In the genomic region with DNA sequence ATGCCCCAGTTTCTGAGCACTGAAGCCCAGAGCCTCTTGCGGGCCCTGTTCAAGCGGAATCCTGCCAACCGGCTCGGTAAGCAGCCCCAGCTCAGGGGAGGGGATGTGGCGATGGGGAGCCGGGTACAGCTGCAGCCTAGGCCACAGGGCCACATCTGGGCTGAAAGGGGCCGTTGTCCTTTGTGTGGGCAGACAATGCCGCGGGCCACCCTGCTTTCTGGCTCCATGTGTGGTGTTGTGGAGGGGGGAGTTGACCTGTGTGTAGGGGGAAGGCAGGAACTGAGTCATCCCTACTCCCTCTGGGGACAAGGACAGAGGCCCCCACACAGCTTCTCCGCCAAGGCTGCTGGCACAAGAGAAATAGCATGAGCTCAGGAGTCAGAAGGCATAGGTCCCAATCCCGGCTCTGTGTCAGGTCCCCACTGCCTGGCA, we compare ENCODE assay signal across 13 cellular contexts. TPM values are rescaled to one million over a fixed set of nuclear protein-coding genes. Genes with fewer than 3 reads are reported as not detected.
DNase-seq lines count a peak whose midpoint lies in the region; ATAC-seq, FAIRE-seq and TF ChIP-seq lines count a peak whose summit lies in the region.
"Had no signal": no experiment of that assay in that cellular context is flagged by ENCODE, and none has a peak within 500 bp of the region (broad histone marks: within the 10 kb centered on the region; RNA-seq: fewer than 3 reads in every experiment).

No MANE protein-coding gene starts in this region.

- CTCF ChIA-PET in activated CD4-positive, alpha-beta memory T cell treated with anti-CD3 and anti-CD28 coated beads for 36 hours (lab: Charles Lee), result interaction anchor here (0.6 to 2.6 kb wide), 6 partner anchors 17 to 310 kb away, joined by 3 to 11 read pairs (median 3); no protein-coding TSS in a partner anchor
- CTCF ChIA-PET in activated CD4-positive, alpha-beta memory T cell treated with anti-CD3 and anti-CD28 coated beads, Interleukin-2, amount 10 ng/mL, durations not matched to agents 7 days and 5 days (lab: Charles Lee), result interaction anchor here (0.9 to 3.6 kb wide), 3 partner anchors 18 to 55 kb away, joined by 3 to 15 read pairs (median 3); no protein-coding TSS in a partner anchor

- FAIRE-seq in D721Med (lab: Jason Lieb, UNC), result no peak

- H3K9me3 ChIP-seq in T-helper 17 cell (ENCODE audit: control insufficient read depth, low read length, poor library complexity, severe bottlenecking), result no peaks in the 10 kb centered on the region

- H3K36me3 Mint-ChIP-seq in activated CD4-positive, alpha-beta memory T cell treated with anti-CD3 and anti-CD28 coated beads for 36 hours, result peaks cover 61% of the 10 kb centered on the region
- H3K36me3 Mint-ChIP-seq in activated CD4-positive, alpha-beta memory T cell treated with anti-CD3 and anti-CD28 coated beads, Interleukin-2, amount 10 ng/mL, durations not matched to agents 7 days and 5 days (ENCODE audit: low read depth), result peaks cover 80% of the 10 kb centered on the region
- peaks cover 8% of the 10 kb centered on the region for H3K36me3 Mint-ChIP-seq in T-helper 17 cell (ENCODE audit: low read depth)
- H3K36me3 Mint-ChIP-seq in stimulated activated naive B cell treated with anti-CD40 and anti-IgM and Interleukin-4, amounts not matched to agents 10 μg/mL and 1 μg/mL and 100 μg/mL, for 72 hours, result peaks cover 49 to 57% of the 10 kb centered on the region in 2 donors

- H3K4me1 Mint-ChIP-seq in activated CD4-positive, alpha-beta memory T cell treated with anti-CD3 and anti-CD28 coated beads for 36 hours (ENCODE audit: low read depth), result peaks cover 18% of the 10 kb centered on the region
- peaks cover 47% of the 10 kb centered on the region for H3K4me1 Mint-ChIP-seq in activated CD4-positive, alpha-beta memory T cell treated with anti-CD3 and anti-CD28 coated beads, Interleukin-2, amount 10 ng/mL, durations not matched to agents 7 days and 5 days
- peaks cover 17% of the 10 kb centered on the region for H3K4me1 Mint-ChIP-seq in T-helper 17 cell
- peaks cover 19 to 56% of the 10 kb centered on the region in 2 donors for H3K4me1 Mint-ChIP-seq in stimulated activated naive B cell treated with anti-CD40 and anti-IgM and Interleukin-4, amounts not matched to agents 10 μg/mL and 1 μg/mL and 100 μg/mL, for 72 hours

- DNase-seq in activated CD4-positive, alpha-beta memory T cell treated with anti-CD3 and anti-CD28 coated beads for 36 hours, result no peak
- no peak for DNase-seq in activated CD4-positive, alpha-beta memory T cell treated with anti-CD3 and anti-CD28 coated beads, Interleukin-2, amount 10 ng/mL, durations not matched to agents 7 days and 5 days
- DNase-seq in T-helper 17 cell (no peak), hippocampal formation (lab: John Stamatoyannopoulos, UW) (peak; percentile 93 to 96), D721Med (ENCODE audit: insufficient read length, low spot score) (no peak), RKO (ENCODE audit: low spot score) (no peak)
- DNase-seq in stimulated activated naive B cell treated with anti-CD40 and anti-IgM and Interleukin-4, amounts not matched to agents 10 μg/mL and 1 μg/mL and 100 μg/mL, for 72 hours, result no peak
- DNase-seq in stimulated activated CD4-positive, alpha-beta T cell treated with anti-CD3 and anti-CD28 coated beads, Interleukin-4, amount 100 ng/mL, for 4 hours, result no peak
- DNase-seq: 8988T; activated CD4-positive, CD25-positive, alpha-beta regulatory T cell; NCI-H1105; NCI-H69 had no signal

- no peak for TF ChIP-seq CTCF in D721Med (IDR thresholded peaks at IDR 0.05; ENCODE audit: insufficient read depth, missing control alignments)

- POLR2A ChIA-PET in activated CD4-positive, alpha-beta memory T cell treated with anti-CD3 and anti-CD28 coated beads for 36 hours (lab: Charles Lee), result interaction anchor here (1.4 kb wide), 1 partner anchor 24 kb away, joined by 4 read pairs; no protein-coding TSS in a partner anchor
- POLR2A ChIA-PET in activated CD4-positive, alpha-beta memory T cell treated with anti-CD3 and anti-CD28 coated beads, Interleukin-2, amount 10 ng/mL, durations not matched to agents 7 days and 5 days (lab: Charles Lee), result interaction anchor here (1.1 to 1.8 kb wide), 7 partner anchors 10 to 56 kb away, joined by 3 to 7 read pairs (median 4); no protein-coding TSS in a partner anchor

- no peak overlapping the region for H3K4me3 Mint-ChIP-seq in activated CD4-positive, alpha-beta memory T cell treated with anti-CD3 and anti-CD28 coated beads for 36 hours
- H3K4me3 Mint-ChIP-seq in activated CD4-positive, alpha-beta memory T cell treated with anti-CD3 and anti-CD28 coated beads, Interleukin-2, amount 10 ng/mL, durations not matched to agents 7 days and 5 days, result no peak overlapping the region
- H3K4me3 Mint-ChIP-seq in T-helper 17 cell, result no peak overlapping the region
- no peak overlapping the region for H3K4me3 Mint-ChIP-seq in stimulated activated naive B cell treated with anti-CD40 and anti-IgM and Interleukin-4, amounts not matched to agents 10 μg/mL and 1 μg/mL and 100 μg/mL, for 72 hours

- intact Hi-C loops in activated CD4-positive, alpha-beta memory T cell treated with anti-CD3 and anti-CD28 coated beads for 36 hours (cut with micrococcal nuclease), result no loop called here

- H3K9me3 Mint-ChIP-seq in activated CD4-positive, alpha-beta memory T cell treated with anti-CD3 and anti-CD28 coated beads for 36 hours, result no peaks in the 10 kb centered on the region
- no peaks in the 10 kb centered on the region for H3K9me3 Mint-ChIP-seq in activated CD4-positive, alpha-beta memory T cell treated with anti-CD3 and anti-CD28 coated beads, Interleukin-2, amount 10 ng/mL, durations not matched to agents 7 days and 5 days
- no peaks in the 10 kb centered on the region for H3K9me3 Mint-ChIP-seq in stimulated activated naive B cell treated with anti-CD40 and anti-IgM and Interleukin-4, amounts not matched to agents 10 μg/mL and 1 μg/mL and 100 μg/mL, for 72 hours
- H3K9me3 Mint-ChIP-seq: activated T-helper 2 cell treated with anti-CD3 and anti-CD28 coated beads, Interferon-gamma antibody, Interleukin-2, Interleukin-4, amounts not matched to agents 10 μg/mL and 5 μg/mL and 100 μg/mL, durations not matched to agents 14 hours and 24 hours and 36 hours had no signal

- H3K27ac Mint-ChIP-seq in activated CD4-positive, alpha-beta memory T cell treated with anti-CD3 and anti-CD28 coated beads for 36 hours, result peak overlapping the region; percentile 62
- no peak overlapping the region for H3K27ac Mint-ChIP-seq in activated CD4-positive, alpha-beta memory T cell treated with anti-CD3 and anti-CD28 coated beads, Interleukin-2, amount 10 ng/mL, durations not matched to agents 7 days and 5 days
- peak overlapping the region; percentile 69 for H3K27ac Mint-ChIP-seq in T-helper 17 cell
- peak overlapping the region; percentile 62 for H3K27ac Mint-ChIP-seq in stimulated activated naive B cell treated with anti-CD40 and anti-IgM and Interleukin-4, amounts not matched to agents 10 μg/mL and 1 μg/mL and 100 μg/mL, for 72 hours

- no peak for ATAC-seq in T-helper 17 cell
- ATAC-seq in stimulated activated naive B cell treated with anti-CD40 and anti-IgM and Interleukin-4, amounts not matched to agents 10 μg/mL and 1 μg/mL and 100 μg/mL, for 72 hours (replicated peaks), result peak; percentile 41 to 58

- no peaks in the 10 kb centered on the region for H3K27me3 Mint-ChIP-seq in activated CD4-positive, alpha-beta memory T cell treated with anti-CD3 and anti-CD28 coated beads for 36 hours
- H3K27me3 Mint-ChIP-seq in activated CD4-positive, alpha-beta memory T cell treated with anti-CD3 and anti-CD28 coated beads, Interleukin-2, amount 10 ng/mL, durations not matched to agents 7 days and 5 days, result no peaks in the 10 kb centered on the region
- H3K27me3 Mint-ChIP-seq in T-helper 17 cell, result no peaks in the 10 kb centered on the region
- no peaks in the 10 kb centered on the region for H3K27me3 Mint-ChIP-seq in stimulated activated naive B cell treated with anti-CD40 and anti-IgM and Interleukin-4, amounts not matched to agents 10 μg/mL and 1 μg/mL and 100 μg/mL, for 72 hours

RNA-seq across cellular contexts. Expression of gene RPS6KA1, which starts 26.0 kb away (rescaled TPM):
- total RNA-seq in activated CD4-positive, alpha-beta memory T cell treated with anti-CD3 and anti-CD28 coated beads for 36 hours, result 100 to 1,000 TPM; 109 to 112 TPM
- 100 to 1,000 TPM; 170 to 175 TPM for total RNA-seq in activated CD4-positive, alpha-beta memory T cell treated with anti-CD3 and anti-CD28 coated beads, Interleukin-2, amount 10 ng/mL, durations not matched to agents 7 days and 5 days
- total RNA-seq in T-helper 17 cell, result 10 to 100 TPM; 76.3 to 98.0 TPM

Comparison
In these comparisons a context has a peak if more than half of its experiments do, and no peak if none do; other contexts are left out.
1. DNase-seq: peak in hippocampal formation (2 of 2); none in activated CD4-positive, alpha-beta memory T cell treated with anti-CD3 and anti-CD28 coated beads for 36 hours (single experiment), activated CD4-positive, alpha-beta memory T cell treated with anti-CD3 and anti-CD28 coated beads, Interleukin-2, amount 10 ng/mL, durations not matched to agents 7 days and 5 days (single experiment), T-helper 17 cell (0 of 3), stimulated activated naive B cell treated with anti-CD40 and anti-IgM and Interleukin-4, amounts not matched to agents 10 μg/mL and 1 μg/mL and 100 μg/mL, for 72 hours (single experiment), D721Med (single experiment), RKO (single experiment) and stimulated activated CD4-positive, alpha-beta T cell treated with anti-CD3 and anti-CD28 coated beads, Interleukin-4, amount 100 ng/mL, for 4 hours (0 of 2).